In the genomic region with DNA sequence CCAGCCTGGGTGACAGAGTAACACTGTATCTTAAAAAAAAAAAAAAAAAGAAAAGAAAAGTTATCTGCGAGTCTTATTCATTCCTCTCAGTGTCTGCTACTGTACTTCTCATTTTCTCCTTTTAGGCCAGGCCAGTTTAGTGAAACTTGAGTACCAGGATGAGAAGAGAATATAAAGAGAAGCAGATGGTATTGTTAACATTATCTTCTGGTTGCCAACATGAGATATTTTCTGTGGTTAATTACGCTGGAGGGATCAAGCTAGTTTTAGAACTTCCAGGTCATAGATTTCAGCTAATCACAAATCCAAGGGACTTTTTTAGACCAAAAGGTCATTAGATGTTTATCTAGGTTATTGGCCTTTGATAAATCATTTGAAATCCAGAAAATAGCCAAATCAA, we compare ENCODE assay signal across 36 cellular contexts.
DNase-seq lines count a peak whose midpoint lies in the region; FAIRE-seq and TF ChIP-seq lines count a peak whose summit lies in the region.
"Had no signal": no experiment of that assay in that cellular context is flagged by ENCODE, and none has a peak within 500 bp of the region (broad histone marks: within the 10 kb centered on the region; RNA-seq: fewer than 3 reads in every experiment).

No MANE protein-coding gene starts in this region.

- no peaks in the 10 kb centered on the region for H3K27me3 Mint-ChIP-seq in activated T-cell treated with anti-CD3 and anti-CD28 coated beads, Interleukin-2, amount 50 U/mL, for 24 hours
- no peaks in the 10 kb centered on the region for H3K27me3 Mint-ChIP-seq in CD8-positive, alpha-beta memory T cell
- H3K27me3 Mint-ChIP-seq: activated naive CD8-positive, alpha-beta T cell treated with anti-CD3 and anti-CD28 coated beads, Interleukin-2, amount 10 ng/mL, durations not matched to agents 7 days and 5 days; central memory CD8-positive, alpha-beta T cell; IgD-negative memory B cell; natural killer cell treated with Interleukin-12 subunit alpha and Interleukin-12 subunit beta and Interleukin-15 and Interleukin-18, amount 100 ng/mL, for 72 hours had no signal

- H3K9me3 Mint-ChIP-seq in activated T-cell treated with anti-CD3 and anti-CD28 coated beads, Interleukin-2, amount 50 U/mL, for 24 hours = no peaks in the 10 kb centered on the region
- no peaks in the 10 kb centered on the region for H3K9me3 Mint-ChIP-seq in CD8-positive, alpha-beta memory T cell
- H3K9me3 Mint-ChIP-seq: activated naive CD8-positive, alpha-beta T cell treated with anti-CD3 and anti-CD28 coated beads, Interleukin-2, amount 10 ng/mL, durations not matched to agents 7 days and 5 days; central memory CD8-positive, alpha-beta T cell; IgD-negative memory B cell had no signal

- in situ Hi-C loops in astrocyte of the spinal cord (cut with HindIII; ENCODE audit: low sequenced_read_pairs) = no loop called here

- no peaks in the 10 kb centered on the region for H3K79me2 ChIP-seq in Karpas-422 (ENCODE audit: low read length)

- H3K4me2 ChIP-seq in Karpas-422 (ENCODE audit: low read depth, low read length, poor library complexity, severe bottlenecking) = no peak overlapping the region
- H3K4me2 ChIP-seq: BLaER1 had no signal

- no peaks in the 10 kb centered on the region for H3K27me3 ChIP-seq in CD8-positive, alpha-beta memory T cell (ENCODE audit: insufficient read depth, low read length, poor library complexity, severe bottlenecking)
- H3K27me3 ChIP-seq in Karpas-422 (ENCODE audit: low read length) = no peaks in the 10 kb centered on the region
- H3K27me3 ChIP-seq: BLaER1, esophagus squamous epithelium, Peyer's patch, right lobe of liver, stomach, uterus had no signal

- H3K9me2 ChIP-seq in Karpas-422 (replicated peaks; ENCODE audit: insufficient read depth, low read length) = no peaks in the 10 kb centered on the region

- no peaks in the 10 kb centered on the region for H3K4me1 Mint-ChIP-seq in activated T-cell treated with anti-CD3 and anti-CD28 coated beads, Interleukin-2, amount 50 U/mL, for 24 hours (ENCODE audit: low read depth)
- H3K4me1 Mint-ChIP-seq in CD8-positive, alpha-beta memory T cell = no peaks in the 10 kb centered on the region
- H3K4me1 Mint-ChIP-seq: activated naive CD8-positive, alpha-beta T cell treated with anti-CD3 and anti-CD28 coated beads, Interleukin-2, amount 10 ng/mL, durations not matched to agents 7 days and 5 days; central memory CD8-positive, alpha-beta T cell; IgD-negative memory B cell had no signal

- DNase-seq in DMS 273 treated with DMSO at 0.1 percent for 48 hours (lab: John Stamatoyannopoulos, UW) = peak; percentile 74
- peak; percentile 89 for DNase-seq in NCI-H446 treated with DMSO at 0.1 percent for 48 hours (lab: John Stamatoyannopoulos, UW)
- peak; percentile 3 for DNase-seq in astrocyte of the spinal cord (ENCODE audit: low read depth, low spot score)
- no peak for DNase-seq in activated T-cell treated with anti-CD3 and anti-CD28 coated beads, Interleukin-2, amount 50 U/mL, for 24 hours
- no peak for DNase-seq in activated naive CD4-positive, alpha-beta T cell treated with Interleukin-2 at 50 U/mL for 16 hours
- DNase-seq in CD8-positive, alpha-beta memory T cell = no peak
- no peak for DNase-seq in Karpas-422
- DNase-seq: activated CD4-positive, alpha-beta T cell treated with anti-CD3 and anti-CD28 coated beads for 4 hours; activated effector memory CD4-positive, alpha-beta T cell treated with anti-CD3 and anti-CD28 coated beads, Interleukin-2, amount 50 U/mL, for 16 hours; activated naive CD8-positive, alpha-beta T cell treated with anti-CD3 and anti-CD28 coated beads, Interleukin-2, amount 10 ng/mL, durations not matched to agents 7 days and 5 days; COR-L47; dermis blood vessel endothelial cell; DMS79; esophagus squamous epithelium; GF-D8; left cardiac atrium; mucosa of descending colon; NCI-H1048; NCI-H526 treated with DMSO at 0.1 percent for 48 hours; occipital lobe; Peyer's patch; right lobe of liver; SHP77 treated with DMSO at 0.1 percent for 48 hours; stimulated activated CD4-positive, alpha-beta T cell treated with anti-CD3 and anti-CD28 coated beads, Interleukin-12 subunit alpha, Interleukin-12 subunit beta, amount 100 ng/mL, for 4 hours; stimulated activated CD4-positive, alpha-beta T cell treated with anti-CD3 and anti-CD28 coated beads, Interleukin-4, amount 100 ng/mL, for 1 hour; stomach; T-helper 9 cell; uterus had no signal

- H3K36me3 Mint-ChIP-seq in activated T-cell treated with anti-CD3 and anti-CD28 coated beads, Interleukin-2, amount 50 U/mL, for 24 hours (ENCODE audit: low read depth) = no peaks in the 10 kb centered on the region
- no peaks in the 10 kb centered on the region for H3K36me3 Mint-ChIP-seq in CD8-positive, alpha-beta memory T cell
- H3K36me3 Mint-ChIP-seq: activated naive CD8-positive, alpha-beta T cell treated with anti-CD3 and anti-CD28 coated beads, Interleukin-2, amount 10 ng/mL, durations not matched to agents 7 days and 5 days; IgD-negative memory B cell; natural killer cell treated with Interleukin-12 subunit alpha and Interleukin-12 subunit beta and Interleukin-15 and Interleukin-18, amount 100 ng/mL, for 72 hours had no signal

- no peak overlapping the region for H3K27ac ChIP-seq in CD8-positive, alpha-beta memory T cell (ENCODE audit: low read depth, low read length)
- no peak overlapping the region for H3K27ac ChIP-seq in Karpas-422 (ENCODE audit: low read length)
- H3K27ac ChIP-seq: BLaER1, Peyer's patch, right lobe of liver, stomach, uterus had no signal

- H3K4me3 Mint-ChIP-seq in activated T-cell treated with anti-CD3 and anti-CD28 coated beads, Interleukin-2, amount 50 U/mL, for 24 hours = no peak overlapping the region
- H3K4me3 Mint-ChIP-seq in CD8-positive, alpha-beta memory T cell = no peak overlapping the region
- H3K4me3 Mint-ChIP-seq: activated naive CD8-positive, alpha-beta T cell treated with anti-CD3 and anti-CD28 coated beads, Interleukin-2, amount 10 ng/mL, durations not matched to agents 7 days and 5 days; central memory CD8-positive, alpha-beta T cell; IgD-negative memory B cell; natural killer cell treated with Interleukin-12 subunit alpha and Interleukin-12 subunit beta and Interleukin-15 and Interleukin-18, amount 100 ng/mL, for 72 hours had no signal

- POLR2A ChIA-PET in CD8-positive, alpha-beta memory T cell (lab: Charles Lee) = no interaction called here

- no peak for TF ChIP-seq CTCF in astrocyte of the spinal cord (IDR thresholded peaks at IDR 0.05; ENCODE audit: low read depth, low read length)

- CTCF ChIA-PET in CD8-positive, alpha-beta memory T cell (lab: Charles Lee) = no interaction called here

- H3K36me3 ChIP-seq in CD8-positive, alpha-beta memory T cell (ENCODE audit: insufficient read depth, low read length) = no peaks in the 10 kb centered on the region
- no peaks in the 10 kb centered on the region for H3K36me3 ChIP-seq in Karpas-422 (ENCODE audit: insufficient read depth, low read length)
- H3K36me3 ChIP-seq: BLaER1, esophagus squamous epithelium, Peyer's patch, prostate gland, right lobe of liver, stomach, uterus had no signal

- no peak overlapping the region for H3K9ac ChIP-seq in Karpas-422 (ENCODE audit: low read length)
- H3K9ac ChIP-seq: BLaER1 had no signal

- H3K27ac Mint-ChIP-seq in activated T-cell treated with anti-CD3 and anti-CD28 coated beads, Interleukin-2, amount 50 U/mL, for 24 hours = no peak overlapping the region
- no peak overlapping the region for H3K27ac Mint-ChIP-seq in CD8-positive, alpha-beta memory T cell
- H3K27ac Mint-ChIP-seq: activated naive CD8-positive, alpha-beta T cell treated with anti-CD3 and anti-CD28 coated beads, Interleukin-2, amount 10 ng/mL, durations not matched to agents 7 days and 5 days; IgD-negative memory B cell; natural killer cell treated with Interleukin-12 subunit alpha and Interleukin-12 subunit beta and Interleukin-15 and Interleukin-18, amount 100 ng/mL, for 72 hours had no signal

- H3K4me3 ChIP-seq in astrocyte of the spinal cord (ENCODE audit: low read depth, low read length) (no peak overlapping the region), Karpas-422 (ENCODE audit: low read length) (no peak overlapping the region)
- no peak overlapping the region for H3K4me3 ChIP-seq in CD8-positive, alpha-beta memory T cell (ENCODE audit: low read length)
- H3K4me3 ChIP-seq: BLaER1, esophagus squamous epithelium, mucosa of descending colon, Peyer's patch, prostate gland, right lobe of liver, stomach, uterus had no signal

- no peaks in the 10 kb centered on the region for H3K9me3 ChIP-seq in CD8-positive, alpha-beta memory T cell (ENCODE audit: low read length)
- H3K9me3 ChIP-seq in Karpas-422 (ENCODE audit: low read length) = no peaks in the 10 kb centered on the region
- H3K9me3 ChIP-seq: BLaER1, esophagus squamous epithelium, mucosa of descending colon, Peyer's patch, prostate gland, right lobe of liver, stomach, uterus had no signal

- no peaks in the 10 kb centered on the region for H3K4me1 ChIP-seq in CD8-positive, alpha-beta memory T cell (ENCODE audit: insufficient read depth, low read length)
- H3K4me1 ChIP-seq in Karpas-422 (ENCODE audit: low read length) = no peaks in the 10 kb centered on the region
- H3K4me1 ChIP-seq: BLaER1, Peyer's patch, prostate gland, right lobe of liver, uterus had no signal

- peak; percentile 98 for FAIRE-seq in islet of Langerhans (lab: Jason Lieb, UNC)
- FAIRE-seq: astrocyte, endometrium had no signal

- H2AFZ ChIP-seq in Karpas-422 (ENCODE audit: low read length) = no peak overlapping the region

- no peaks in the 10 kb centered on the region for H4K20me1 ChIP-seq in Karpas-422 (ENCODE audit: insufficient read depth, low read depth, low read length)
- H4K20me1 ChIP-seq: BLaER1 had no signal

Comparison
In these comparisons a context has a peak if more than half of its experiments do, and no peak if none do; other contexts are left out.
1. DNase-seq: peak in DMS 273 treated with DMSO at 0.1 percent for 48 hours (single experiment), NCI-H446 treated with DMSO at 0.1 percent for 48 hours (single experiment) and astrocyte of the spinal cord (single experiment); none in activated T-cell treated with anti-CD3 and anti-CD28 coated beads, Interleukin-2, amount 50 U/mL, for 24 hours (single experiment), activated naive CD4-positive, alpha-beta T cell treated with Interleukin-2 at 50 U/mL for 16 hours (single experiment), CD8-positive, alpha-beta memory T cell (0 of 5) and Karpas-422 (single experiment).